Comparison of ENCODE assay signal across 14 cellular contexts in the genomic region with DNA sequence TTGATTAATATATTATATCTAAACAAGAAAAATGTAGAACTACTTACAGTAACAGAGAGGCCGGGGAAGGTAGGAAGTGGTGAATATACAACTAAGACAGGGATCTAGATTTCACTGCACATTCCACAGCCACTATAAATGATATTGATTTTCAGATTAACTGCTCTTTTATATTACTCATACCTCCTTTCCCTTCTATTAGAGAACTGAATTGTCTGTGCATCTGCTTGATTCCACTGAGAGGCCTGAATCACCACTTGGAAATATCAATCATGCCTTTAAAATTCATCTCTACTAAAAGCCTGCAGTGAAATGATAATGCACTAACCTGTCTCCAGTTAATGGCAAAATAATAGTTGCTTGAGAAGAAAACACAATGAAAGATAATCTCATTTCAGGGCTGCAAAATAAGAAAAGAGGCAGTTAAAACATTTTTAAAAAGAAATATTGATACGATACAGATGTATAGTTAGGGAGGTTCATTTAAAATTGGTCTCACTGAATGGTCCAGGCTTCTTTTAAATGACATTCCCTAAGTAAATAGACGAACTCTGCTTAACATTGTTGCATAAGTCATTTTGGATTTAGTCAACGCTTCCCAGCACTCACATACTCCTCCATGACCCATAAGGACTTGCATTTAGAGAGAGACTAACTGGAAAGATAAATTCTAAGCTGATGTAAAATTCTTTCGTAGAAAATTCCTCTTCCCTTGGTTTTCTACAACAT. TPM values are rescaled to one million over a fixed set of nuclear protein-coding genes. Genes with fewer than 3 reads are reported as not detected.
DNase-seq lines count a peak whose midpoint lies in the region; ATAC-seq and TF ChIP-seq lines count a peak whose summit lies in the region.
"Had no signal": no experiment of that assay in that cellular context is flagged by ENCODE, and none has a peak within 500 bp of the region (broad histone marks: within the 10 kb centered on the region; RNA-seq: fewer than 3 reads in every experiment).

No MANE protein-coding gene starts in this region.

- H3K27ac Mint-ChIP-seq in activated naive CD4-positive, alpha-beta T cell treated with anti-CD3 and anti-CD28 coated beads, Interleukin-2, amount 50 U/mL, for 24 hours: peak overlapping the region; percentile 23
- H3K27ac Mint-ChIP-seq in activated naive CD4-positive, alpha-beta T cell treated with anti-CD3 and anti-CD28 coated beads for 36 hours: no peak overlapping the region
- H3K27ac Mint-ChIP-seq: mesothelial cell of epicardium had no signal

- peak overlapping the region in 2 of 5 donors; percentile 5 to 70 for H3K9ac ChIP-seq in subcutaneous abdominal adipose tissue (ENCODE audit: low read length in 5 of 5)

- no peak for DNase-seq in activated naive CD4-positive, alpha-beta T cell treated with anti-CD3 and anti-CD28 coated beads for 36 hours
- no peak for DNase-seq in fibroblast of villous mesenchyme (ENCODE audit: low read depth)
- no peak for DNase-seq in germinal center (ENCODE audit: low spot score)
- no peak for DNase-seq in AML-193 (lab: John Stamatoyannopoulos, UW)
- DNase-seq: activated gamma-delta T cell, hippocampal formation, NCI-H2029 had no signal

- no peak for TF ChIP-seq CTCF in VCaP (conservative IDR thresholded peaks at IDR 0.05)
- no peak for TF ChIP-seq CTCF in fibroblast of villous mesenchyme (IDR thresholded peaks at IDR 0.05; ENCODE audit: insufficient read depth, low read depth, low read length)

- peaks cover 0 to 55% (median 44%) of the 10 kb centered on the region in 5 donors for H3K4me1 ChIP-seq in subcutaneous abdominal adipose tissue (ENCODE audit: control insufficient read depth in 5 of 5, insufficient read depth in 5 of 5, low read length in 5 of 5)

- H3K36me3 Mint-ChIP-seq in activated naive CD4-positive, alpha-beta T cell treated with anti-CD3 and anti-CD28 coated beads, Interleukin-2, amount 50 U/mL, for 24 hours: peaks cover 20% of the 10 kb centered on the region
- H3K36me3 Mint-ChIP-seq in activated naive CD4-positive, alpha-beta T cell treated with anti-CD3 and anti-CD28 coated beads for 36 hours (ENCODE audit: low read depth): peaks cover 7% of the 10 kb centered on the region

- peaks cover 6 to 18% (median 16%) of the 10 kb centered on the region in 5 donors for H3K36me3 ChIP-seq in subcutaneous abdominal adipose tissue (ENCODE audit: control insufficient read depth in 5 of 5, insufficient read depth in 5 of 5, low read length in 5 of 5)

- peak overlapping the region; percentile 92 for H3K4me3 ChIP-seq in fibroblast of villous mesenchyme (ENCODE audit: low read depth, low read length)
- H3K4me3 ChIP-seq in subcutaneous abdominal adipose tissue (ENCODE audit: low read depth in 1 of 5, low read length in 5 of 5): peak overlapping the region in 1 of 5 donors; percentile 3
- H3K4me3 ChIP-seq: PC-9, skin epidermis had no signal

- H3K4me3 Mint-ChIP-seq in activated naive CD4-positive, alpha-beta T cell treated with anti-CD3 and anti-CD28 coated beads, Interleukin-2, amount 50 U/mL, for 24 hours: peak overlapping the region; percentile 96
- no peak overlapping the region for H3K4me3 Mint-ChIP-seq in activated naive CD4-positive, alpha-beta T cell treated with anti-CD3 and anti-CD28 coated beads for 36 hours

- intact Hi-C loops in activated naive CD4-positive, alpha-beta T cell treated with anti-CD3 and anti-CD28 coated beads for 36 hours (cut with micrococcal nuclease): loop anchor here (1.0 kb wide), 1 partner anchor 8 kb away; no protein-coding TSS in a partner anchor

- no peaks in the 10 kb centered on the region for H3K9me3 ChIP-seq in subcutaneous abdominal adipose tissue (ENCODE audit: control insufficient read depth in 5 of 5, low read length in 5 of 5)

- H3K27me3 ChIP-seq in subcutaneous abdominal adipose tissue (ENCODE audit: control insufficient read depth in 5 of 5, insufficient read depth in 4 of 5, low read length in 5 of 5): no peaks in the 10 kb centered on the region

- ATAC-seq in GM21717 (IDR thresholded peaks at IDR 0.05; ENCODE audit: unreplicated experiment): no peak

- H3K27ac ChIP-seq in VCaP: peak overlapping the region; percentile 86
- peak overlapping the region; percentile 95 for H3K27ac ChIP-seq in subcutaneous abdominal adipose tissue (ENCODE audit: low read depth, low read length)
- H3K27ac ChIP-seq: PC-9 had no signal

- no peaks in the 10 kb centered on the region for H3K27me3 Mint-ChIP-seq in activated naive CD4-positive, alpha-beta T cell treated with anti-CD3 and anti-CD28 coated beads, Interleukin-2, amount 50 U/mL, for 24 hours
- H3K27me3 Mint-ChIP-seq in activated naive CD4-positive, alpha-beta T cell treated with anti-CD3 and anti-CD28 coated beads for 36 hours (ENCODE audit: low read depth): no peaks in the 10 kb centered on the region

- peaks cover 67% of the 10 kb centered on the region for H3K4me1 Mint-ChIP-seq in activated naive CD4-positive, alpha-beta T cell treated with anti-CD3 and anti-CD28 coated beads, Interleukin-2, amount 50 U/mL, for 24 hours
- H3K4me1 Mint-ChIP-seq in activated naive CD4-positive, alpha-beta T cell treated with anti-CD3 and anti-CD28 coated beads for 36 hours (ENCODE audit: low read depth): peaks cover 59% of the 10 kb centered on the region

- CTCF ChIA-PET in activated naive CD4-positive, alpha-beta T cell treated with anti-CD3 and anti-CD28 coated beads for 36 hours (lab: Charles Lee): interaction anchor here (1.3 kb wide), 1 partner anchor 113 kb away, joined by 3 read pairs; no protein-coding TSS in a partner anchor

- H3K9me3 Mint-ChIP-seq in activated naive CD4-positive, alpha-beta T cell treated with anti-CD3 and anti-CD28 coated beads, Interleukin-2, amount 50 U/mL, for 24 hours: no peaks in the 10 kb centered on the region
- H3K9me3 Mint-ChIP-seq in activated naive CD4-positive, alpha-beta T cell treated with anti-CD3 and anti-CD28 coated beads for 36 hours: no peaks in the 10 kb centered on the region

RNA-seq across cellular contexts. Expression of a gene that starts 3.8 kb away (rescaled TPM):
- total RNA-seq in activated naive CD4-positive, alpha-beta T cell treated with anti-CD3 and anti-CD28 coated beads for 36 hours: under 1 TPM; 0.50 to 0.79 TPM
- total RNA-seq in fibroblast of villous mesenchyme: 105 and 107 TPM in 2 replicates

Comparison
In these comparisons a context has a peak if more than half of its experiments do, and no peak if none do; other contexts are left out.
1. RNA of a gene that starts 3.8 kb away (total RNA-seq): 105 to 107 TPM in fibroblast of villous mesenchyme; 0.50 to 0.79 TPM in activated naive CD4-positive, alpha-beta T cell treated with anti-CD3 and anti-CD28 coated beads for 36 hours; every median in the first group is over 10 times any median in the second.